Comparison of ENCODE assay signal across 1 cellular context in the genomic region with DNA sequence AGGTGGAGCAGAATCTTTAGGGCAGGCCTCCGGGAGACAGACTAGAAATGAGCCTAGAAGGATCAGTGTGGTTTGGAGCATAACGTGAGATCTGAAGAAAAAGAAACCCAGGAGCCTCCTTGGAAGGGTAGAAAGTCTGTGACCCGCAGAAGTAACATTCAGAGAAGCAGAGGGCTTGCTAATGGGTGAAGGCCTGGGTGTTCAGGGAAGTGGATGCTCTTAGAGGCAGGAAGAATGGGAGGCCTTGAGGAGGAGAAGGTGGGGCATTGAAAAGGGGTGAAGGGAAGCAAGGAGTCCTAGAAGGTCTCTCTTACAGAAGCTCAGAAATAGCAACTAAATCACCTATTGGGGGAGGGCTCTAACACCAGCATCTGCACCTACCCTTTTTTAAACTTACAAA.
A peak's percentile ranks its signal among the peaks of the same experiment; 100 is the strongest.
TF ChIP-seq lines count a peak whose summit lies in the region.

No MANE protein-coding gene starts in this region.

TF ChIP-seq in HepG2, 621 proteins besides CTCF, POLR2A, EP300 and RAD21:
- TF ChIP-seq, protein P1, sequence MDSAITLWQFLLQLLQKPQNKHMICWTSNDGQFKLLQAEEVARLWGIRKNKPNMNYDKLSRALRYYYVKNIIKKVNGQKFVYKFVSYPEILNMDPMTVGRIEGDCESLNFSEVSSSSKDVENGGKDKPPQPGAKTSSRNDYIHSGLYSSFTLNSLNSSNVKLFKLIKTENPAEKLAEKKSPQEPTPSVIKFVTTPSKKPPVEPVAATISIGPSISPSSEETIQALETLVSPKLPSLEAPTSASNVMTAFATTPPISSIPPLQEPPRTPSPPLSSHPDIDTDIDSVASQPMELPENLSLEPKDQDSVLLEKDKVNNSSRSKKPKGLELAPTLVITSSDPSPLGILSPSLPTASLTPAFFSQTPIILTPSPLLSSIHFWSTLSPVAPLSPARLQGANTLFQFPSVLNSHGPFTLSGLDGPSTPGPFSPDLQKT (CRISPR knock-in tag; IDR thresholded peaks at IDR 0.05; ENCODE audit: borderline replicate concordance): no peak
- no peak for TF ChIP-seq FOXO1 (CRISPR knock-in tag; IDR thresholded peaks at IDR 0.05)
- TF ChIP-seq PAF1 (CRISPR knock-in tag; IDR thresholded peaks at IDR 0.05): peak; percentile 84
- TF ChIP-seq ZFP37 (CRISPR knock-in tag; IDR thresholded peaks at IDR 0.05; ENCODE audit: borderline replicate concordance): no peak
- no peak for TF ChIP-seq PREB (CRISPR knock-in tag; IDR thresholded peaks at IDR 0.05)
- TF ChIP-seq RBFOX2 (IDR thresholded peaks at IDR 0.05; ENCODE audit: low read depth, low read length): peak; percentile 64
- TF ChIP-seq RBM22 (optimal IDR thresholded peaks at IDR 0.05; ENCODE audit: low read length): peak; percentile 90
- TF ChIP-seq POLR2G (IDR thresholded peaks at IDR 0.05; ENCODE audit: low read depth, low read length): 0 out of 2 replicates have a peak, but pooled peaks have one; percentile 38
